Comparison of ENCODE assay signal across 8 cellular contexts in the genomic region with DNA sequence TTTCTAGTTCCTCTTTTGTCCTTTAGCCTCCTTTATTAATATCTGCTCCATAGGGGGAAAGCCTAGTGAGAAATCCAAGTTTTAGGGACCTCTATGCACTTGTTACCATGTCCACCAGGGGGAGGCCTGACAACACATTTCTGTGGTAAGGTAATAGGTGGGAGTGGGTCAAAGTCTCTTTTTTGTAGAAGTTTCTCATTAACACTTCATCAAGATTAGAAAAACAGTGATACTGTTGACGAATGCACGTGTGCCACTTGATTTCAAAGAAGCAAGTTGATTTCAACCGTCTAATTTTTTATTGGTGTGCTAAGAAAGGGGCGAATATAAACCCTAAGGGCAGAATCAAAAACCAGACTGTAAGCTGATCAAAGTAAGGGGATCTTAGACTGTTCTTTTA. TPM values are rescaled to one million over a fixed set of nuclear protein-coding genes. Genes with fewer than 3 reads are reported as not detected.
DNase-seq lines count a peak whose midpoint lies in the region; ATAC-seq, FAIRE-seq and TF ChIP-seq lines count a peak whose summit lies in the region.

No MANE protein-coding gene starts in this region.

- POLR2A ChIA-PET in HepG2 (lab: Yijun Ruan, JAX) = interaction anchor here (0.8 to 1.9 kb wide), 2 partner anchors 85 to 119 kb away, joined by 3 to 10 read pairs; a partner anchor contains a TSS

- no peaks in the 10 kb centered on the region for H4K20me1 ChIP-seq in HepG2 (ENCODE audit: insufficient read depth, low read length)

- H3K36me3 ChIP-seq in colonic mucosa (no peaks in the 10 kb centered on the region), HepG2 (replicated peaks in 1 of 2; ENCODE audit: control insufficient read depth in 1 of 2, insufficient read depth in 2 of 2, low read length in 2 of 2) (no peaks in the 10 kb centered on the region)

- CTCF ChIA-PET in HepG2 (lab: Yijun Ruan, JAX; ENCODE audit: low intra/inter-chr PET ratio, low total read pairs) = interaction anchor here (2.5 kb wide), 1 partner anchor 85 kb away, joined by 34 read pairs; a partner anchor contains a TSS

- TF ChIP-seq EP300 in HepG2 (IDR thresholded peaks at IDR 0.05; ENCODE audit: low read depth in 2 of 2, low read length in 2 of 2) (no peak), HepG2 (CRISPR knock-in tag; IDR thresholded peaks at IDR 0.05; ENCODE audit: borderline replicate concordance) (no peak)

- no peaks in the 10 kb centered on the region for H3K79me2 ChIP-seq in HepG2 (ENCODE audit: insufficient read depth, low read length)

- H3K9me3 ChIP-seq in colonic mucosa (no peaks in the 10 kb centered on the region), HepG2 (ENCODE audit: low read length) (no peaks in the 10 kb centered on the region)

- H3K4me2 ChIP-seq in HepG2 (ENCODE audit: low read depth, low read length) = peak overlapping the region; percentile 57

- no peak overlapping the region for H3K9ac ChIP-seq in colonic mucosa (ENCODE audit: low read depth in 2 of 2, low read length in 2 of 2)
- H3K9ac ChIP-seq in HepG2 (ENCODE audit: insufficient read depth, low read depth, low read length) = no peak overlapping the region

- H3K27me3 ChIP-seq in colonic mucosa (no peaks in the 10 kb centered on the region), HepG2 (ENCODE audit: control insufficient read depth in 1 of 2, insufficient read depth in 2 of 2, low read length in 2 of 2) (no peaks in the 10 kb centered on the region)

- in situ Hi-C loops in HepG2 (cut with HindIII; ENCODE audit: extremely low pct_ligation_motif_present, low pct_unique_long_range_greater_than_20kb) = no loop called here

- no peak overlapping the region for H2AFZ ChIP-seq in HepG2 (ENCODE audit: low read length)

- no peaks in the 10 kb centered on the region for H3K4me1 ChIP-seq in colonic mucosa
- peaks cover 31% of the 10 kb centered on the region for H3K4me1 ChIP-seq in HepG2 (ENCODE audit: insufficient read depth, low read length)

- intact Hi-C loops in colonic mucosa (cut with DNase I) (no loop called here), HepG2 (cut with micrococcal nuclease; ENCODE audit: unreplicated experiment) (loop anchor here (1.0 kb wide), 2 partner anchors 36 to 86 kb away; a partner anchor contains a TSS)

- no peak overlapping the region for H3K27ac ChIP-seq in 22Rv1
- no peak overlapping the region for H3K27ac ChIP-seq in colonic mucosa
- H3K27ac ChIP-seq in HepG2 (ENCODE audit: extremely low read length, insufficient read depth, low read length) = no peak overlapping the region

- peak; percentile 70 for TF ChIP-seq RAD21 in HepG2 (CRISPR knock-in tag; IDR thresholded peaks at IDR 0.05)

- peak; percentile 90 for FAIRE-seq in HepG2 (lab: Jason Lieb, UNC)

- TF ChIP-seq CTCF in 22Rv1 (IDR thresholded peaks at IDR 0.05) (peak; percentile 85), GM12874 (IDR thresholded peaks at IDR 0.05; ENCODE audit: insufficient read depth, low read depth, low read length) (peak; percentile 72), colonic mucosa (IDR thresholded peaks at IDR 0.05) (peak; percentile 64), HepG2 (CRISPR knock-in tag; IDR thresholded peaks at IDR 0.05) (peak; percentile 87)

- no peak overlapping the region for H3K4me3 ChIP-seq in colonic mucosa
- peak overlapping the region in 2 of 3 experiments; percentile 13 to 29; a peak in 2 of 6 replicates for H3K4me3 ChIP-seq in HepG2 (replicated peaks in 1 of 3; ENCODE audit: insufficient read depth in 1 of 3, low read depth in 2 of 3, low read length in 3 of 3)

- ATAC-seq in HG02678 (IDR thresholded peaks at IDR 0.05; ENCODE audit: unreplicated experiment) (peak; percentile 97), HepG2 (peak; percentile 99)

- TF ChIP-seq POLR2A in HepG2 (IDR thresholded peaks at IDR 0.05; ENCODE audit: insufficient read depth in 1 of 2, low read depth in 2 of 2, low read length in 2 of 2) = no peak

- 7% methylated on average over 4 of the region's 4 CpGs for WGBS in HepG2 (ENCODE audit: low lambda C conversion rate)

- BruUV-seq in HepG2 (replicated peaks; lab: Mats Ljungman, UMichigan) = no TSS peak

- DNase-seq in NCI-H146 (lab: John Stamatoyannopoulos, UW) = peak; percentile 67
- peak; percentile 14 for DNase-seq in activated CD4-positive, CD25-positive, alpha-beta regulatory T cell treated with anti-CD3 and anti-CD28 coated beads, Interleukin-2, amount 50 U/mL, for 16 hours (ENCODE audit: low read depth, low spot score)
- DNase-seq in colonic mucosa = peak; percentile 76
- peak; percentile 71 for DNase-seq in HepG2 (ENCODE audit: low spot score)
- peak; percentile 6 to 8 for DNase-seq in stimulated activated CD8-positive, alpha-beta memory T cell treated with anti-CD3 and anti-CD28 coated beads, Interleukin-15, amount 100 ng/mL, for 48 hours (ENCODE audit: low read depth in 2 of 2)

RNA-seq across cellular contexts. Expression of a gene that starts 30.6 kb away (rescaled TPM):
- total RNA-seq in colonic mucosa (10 to 100 TPM; 52.5 to 57.9 TPM), HepG2 (2016; rRNA removed; fragmentation: Illumina TruSeq; extraction: Trizol) (78.9 and 92.2 TPM in 2 replicates)
- 24.2 and 29.9 TPM in 2 replicates for total RNA-seq in HepG2 (2016; cell fraction: cytosol; rRNA removed; fragmentation: Illumina TruSeq; extraction: Trizol; ENCODE audit: low read depth)
- 81.7 and 106 TPM in 2 replicates for total RNA-seq in HepG2 (2016; cell fraction: insoluble cytoplasmic fraction; rRNA removed; fragmentation: Illumina TruSeq; extraction: Trizol)
- total RNA-seq in HepG2 (2016; cell fraction: membrane; rRNA removed; fragmentation: Illumina TruSeq; extraction: Trizol) = 26.8 and 29.2 TPM in 2 replicates
- total RNA-seq in HepG2 (2016; cell fraction: nucleus; rRNA removed; fragmentation: Illumina TruSeq; extraction: Trizol) = 48.4 and 50.8 TPM in 2 replicates
- polyA plus RNA-seq in HepG2 (2011; rRNA removed) = 47.8 and 63.4 TPM in 2 replicates
- polyA plus RNA-seq in HepG2 (2011; cell fraction: cytosol; rRNA removed) = 18.1 and 27.8 TPM in 2 replicates
- polyA plus RNA-seq in HepG2 (2011; cell fraction: nucleus; rRNA removed) = 5.2 and 8.2 TPM in 2 replicates
- 33.9 and 47.1 TPM in 2 replicates for polyA plus RNA-seq in HepG2 (2012)
- 24.3 and 28.0 TPM in 2 replicates for polyA plus RNA-seq in HepG2 (2016; cell fraction: cytosol; fragmentation: Illumina TruSeq; extraction: Trizol; ENCODE audit: low read depth)
- 78.2 and 84.8 TPM in 2 replicates for polyA plus RNA-seq in HepG2 (2016; cell fraction: insoluble cytoplasmic fraction; fragmentation: Illumina TruSeq; extraction: Trizol; ENCODE audit: low read depth)
- polyA plus RNA-seq in HepG2 (2016; cell fraction: membrane; fragmentation: Illumina TruSeq; extraction: Trizol; ENCODE audit: low read depth) = 20.1 and 21.0 TPM in 2 replicates
- polyA plus RNA-seq in HepG2 (2016; cell fraction: nucleus; fragmentation: Illumina TruSeq; extraction: Trizol; ENCODE audit: insufficient read depth, low read depth) = 62.1 and 66.2 TPM in 2 replicates
- polyA minus RNA-seq in HepG2 (2011; rRNA and poly(A)+ RNA removed; ENCODE audit: low replicate concordance) = 7.0 and 10.3 TPM in 2 replicates
- 10.5 and 13.1 TPM in 2 replicates for polyA minus RNA-seq in HepG2 (2011; cell fraction: cytosol; rRNA and poly(A)+ RNA removed)
- 13.3 and 16.7 TPM in 2 replicates for polyA minus RNA-seq in HepG2 (2011; cell fraction: nucleus; rRNA and poly(A)+ RNA removed)

RNA-seq across cellular contexts. Expression of a gene that starts 31.9 kb away (rescaled TPM):
- total RNA-seq in colonic mucosa (10 to 100 TPM; 10.4 to 34.6 TPM), HepG2 (2016; rRNA removed; fragmentation: Illumina TruSeq; extraction: Trizol) (3.9 and 5.4 TPM in 2 replicates)
- total RNA-seq in HepG2 (2016; cell fraction: cytosol; rRNA removed; fragmentation: Illumina TruSeq; extraction: Trizol; ENCODE audit: low read depth) = 0.44 and 0.51 TPM in 2 replicates
- total RNA-seq in HepG2 (2016; cell fraction: insoluble cytoplasmic fraction; rRNA removed; fragmentation: Illumina TruSeq; extraction: Trizol) = 3.8 and 5.4 TPM in 2 replicates
- 2.6 and 2.8 TPM in 2 replicates for total RNA-seq in HepG2 (2016; cell fraction: membrane; rRNA removed; fragmentation: Illumina TruSeq; extraction: Trizol)
- 3.9 and 4.0 TPM in 2 replicates for total RNA-seq in HepG2 (2016; cell fraction: nucleus; rRNA removed; fragmentation: Illumina TruSeq; extraction: Trizol)
- 1.9 and 2.7 TPM in 2 replicates for polyA plus RNA-seq in HepG2 (2011; rRNA removed)
- 0.94 and 1.5 TPM in 2 replicates for polyA plus RNA-seq in HepG2 (2011; cell fraction: cytosol; rRNA removed)
- polyA plus RNA-seq in HepG2 (2011; cell fraction: nucleus; rRNA removed) = 1.1 and 1.4 TPM in 2 replicates
- 4.4 and 4.5 TPM in 2 replicates for polyA plus RNA-seq in HepG2 (2012)
- polyA plus RNA-seq in HepG2 (2016; cell fraction: cytosol; fragmentation: Illumina TruSeq; extraction: Trizol; ENCODE audit: low read depth) = 0.15 and 0.28 TPM in 2 replicates
- 5.5 and 5.6 TPM in 2 replicates for polyA plus RNA-seq in HepG2 (2016; cell fraction: insoluble cytoplasmic fraction; fragmentation: Illumina TruSeq; extraction: Trizol; ENCODE audit: low read depth)
- polyA plus RNA-seq in HepG2 (2016; cell fraction: membrane; fragmentation: Illumina TruSeq; extraction: Trizol; ENCODE audit: low read depth) = 1.2 and 1.3 TPM in 2 replicates
- polyA plus RNA-seq in HepG2 (2016; cell fraction: nucleus; fragmentation: Illumina TruSeq; extraction: Trizol; ENCODE audit: insufficient read depth, low read depth) = 4.1 TPM in 2 replicates
- 1.8 and 2.6 TPM in 2 replicates for polyA minus RNA-seq in HepG2 (2011; rRNA and poly(A)+ RNA removed; ENCODE audit: low replicate concordance)
- polyA minus RNA-seq in HepG2 (2011; cell fraction: cytosol; rRNA and poly(A)+ RNA removed) = 5.4 and 6.8 TPM in 2 replicates
- polyA minus RNA-seq in HepG2 (2011; cell fraction: nucleus; rRNA and poly(A)+ RNA removed) = 11.6 and 14.8 TPM in 2 replicates

RNA-seq across cellular contexts. Expression of a gene that starts 35.2 kb away (rescaled TPM):
- total RNA-seq in colonic mucosa (10 to 100 TPM; 14.6 to 18.4 TPM), HepG2 (2016; rRNA removed; fragmentation: Illumina TruSeq; extraction: Trizol) (6.2 and 7.9 TPM in 2 replicates)
- total RNA-seq in HepG2 (2016; cell fraction: cytosol; rRNA removed; fragmentation: Illumina TruSeq; extraction: Trizol; ENCODE audit: low read depth) = 1.6 and 2.3 TPM in 2 replicates
- total RNA-seq in HepG2 (2016; cell fraction: insoluble cytoplasmic fraction; rRNA removed; fragmentation: Illumina TruSeq; extraction: Trizol) = 5.6 and 9.5 TPM in 2 replicates
- total RNA-seq in HepG2 (2016; cell fraction: membrane; rRNA removed; fragmentation: Illumina TruSeq; extraction: Trizol) = 3.3 and 4.3 TPM in 2 replicates
- total RNA-seq in HepG2 (2016; cell fraction: nucleus; rRNA removed; fragmentation: Illumina TruSeq; extraction: Trizol) = 8.0 and 8.5 TPM in 2 replicates
- 10.6 and 13.8 TPM in 2 replicates for polyA plus RNA-seq in HepG2 (2011; rRNA removed)
- polyA plus RNA-seq in HepG2 (2011; cell fraction: cytosol; rRNA removed) = 4.9 and 7.8 TPM in 2 replicates
- 2.5 and 4.3 TPM in 2 replicates for polyA plus RNA-seq in HepG2 (2011; cell fraction: nucleus; rRNA removed)
- polyA plus RNA-seq in HepG2 (2012) = 8.3 and 12.5 TPM in 2 replicates
- polyA plus RNA-seq in HepG2 (2016; cell fraction: cytosol; fragmentation: Illumina TruSeq; extraction: Trizol; ENCODE audit: low read depth) = 2.8 and 3.8 TPM in 2 replicates
- 28.9 and 31.5 TPM in 2 replicates for polyA plus RNA-seq in HepG2 (2016; cell fraction: insoluble cytoplasmic fraction; fragmentation: Illumina TruSeq; extraction: Trizol; ENCODE audit: low read depth)
- polyA plus RNA-seq in HepG2 (2016; cell fraction: membrane; fragmentation: Illumina TruSeq; extraction: Trizol; ENCODE audit: low read depth) = 7.1 and 10.2 TPM in 2 replicates
- 19.2 and 19.5 TPM in 2 replicates for polyA plus RNA-seq in HepG2 (2016; cell fraction: nucleus; fragmentation: Illumina TruSeq; extraction: Trizol; ENCODE audit: insufficient read depth, low read depth)
- polyA minus RNA-seq in HepG2 (2011; rRNA and poly(A)+ RNA removed; ENCODE audit: low replicate concordance) = 2.9 and 3.6 TPM in 2 replicates
- 4.3 TPM in 2 replicates for polyA minus RNA-seq in HepG2 (2011; cell fraction: cytosol; rRNA and poly(A)+ RNA removed)
- polyA minus RNA-seq in HepG2 (2011; cell fraction: nucleus; rRNA and poly(A)+ RNA removed) = 20.0 and 22.9 TPM in 2 replicates

Comparison
In these comparisons a context has a peak if more than half of its experiments do, and no peak if none do; other contexts are left out.
1. DNase-seq: peak in every context shown above with its lines; median percentile 76 in colonic mucosa; 71 in HepG2; 67 in NCI-H146; 14 in activated CD4-positive, CD25-positive, alpha-beta regulatory T cell treated with anti-CD3 and anti-CD28 coated beads, Interleukin-2, amount 50 U/mL, for 16 hours; 7 in stimulated activated CD8-positive, alpha-beta memory T cell treated with anti-CD3 and anti-CD28 coated beads, Interleukin-15, amount 100 ng/mL, for 48 hours.